Comparison of ENCODE assay signal across 9 cellular contexts in the genomic region with DNA sequence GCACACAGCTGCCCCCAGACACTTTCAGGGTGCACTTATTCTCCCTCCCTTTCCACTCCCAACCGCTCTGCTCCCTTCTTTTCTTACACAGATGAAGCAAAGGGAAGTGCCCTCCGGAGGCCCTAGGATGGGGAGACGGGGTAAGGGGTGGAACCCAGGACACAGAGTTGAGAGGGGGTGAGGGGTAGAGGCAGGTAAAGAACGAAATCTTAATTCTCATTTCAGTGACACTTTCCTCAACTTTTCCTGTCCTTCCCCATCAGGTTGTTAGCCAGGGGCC. TPM values are rescaled to one million over a fixed set of nuclear protein-coding genes. Genes with fewer than 3 reads are reported as not detected.
DNase-seq lines count a peak whose midpoint lies in the region; ATAC-seq and TF ChIP-seq lines count a peak whose summit lies in the region.
"Had no signal": no experiment of that assay in that cellular context is flagged by ENCODE, and none has a peak within 500 bp of the region (broad histone marks: within the 10 kb centered on the region; RNA-seq: fewer than 3 reads in every experiment).

No MANE protein-coding gene starts in this region.

- H3K4me3 Mint-ChIP-seq in natural killer cell treated with Interleukin-12 subunit alpha and Interleukin-12 subunit beta and Interleukin-15 and Interleukin-18, amount 100 ng/mL, for 72 hours = no peak overlapping the region
- H3K4me3 Mint-ChIP-seq in natural killer cell (no peak overlapping the region), endothelial cell (ENCODE audit: unreplicated experiment) (no peak overlapping the region), naive B cell (peak overlapping the region; percentile 75 to 96 (median 92))

- H3K36me3 Mint-ChIP-seq in natural killer cell treated with Interleukin-12 subunit alpha and Interleukin-12 subunit beta and Interleukin-15 and Interleukin-18, amount 100 ng/mL, for 72 hours = peaks cover 8% of the 10 kb centered on the region
- peaks cover 9% of the 10 kb centered on the region for H3K36me3 Mint-ChIP-seq in natural killer cell
- H3K36me3 Mint-ChIP-seq in endothelial cell (ENCODE audit: low read depth, unreplicated experiment) = peaks cover 29% of the 10 kb centered on the region
- H3K36me3 Mint-ChIP-seq in naive B cell = peaks cover 8 to 11% of the 10 kb centered on the region in 2 donors

- H3K4me1 Mint-ChIP-seq in natural killer cell treated with Interleukin-12 subunit alpha and Interleukin-12 subunit beta and Interleukin-15 and Interleukin-18, amount 100 ng/mL, for 72 hours (ENCODE audit: low read depth in 2 of 2) = peaks cover 43 to 45% of the 10 kb centered on the region in 2 donors
- H3K4me1 Mint-ChIP-seq in natural killer cell (peaks cover 13 to 28% of the 10 kb centered on the region in 2 donors), endothelial cell (ENCODE audit: unreplicated experiment) (peaks cover 46% of the 10 kb centered on the region), naive B cell (peaks cover 78 to 95% (median 84%) of the 10 kb centered on the region in 3 donors)

- H3K27me3 ChIP-seq in aorta (ENCODE audit: control insufficient read depth in 1 of 2, insufficient read depth in 2 of 2, low read length in 1 of 2) = no peaks in the 10 kb centered on the region

- 16 to 22% methylated on average over 4 of the region's 4 CpGs for WGBS in aorta, 2 donors

- H3K9me3 Mint-ChIP-seq in natural killer cell treated with Interleukin-12 subunit alpha and Interleukin-12 subunit beta and Interleukin-15 and Interleukin-18, amount 100 ng/mL, for 72 hours = no peaks in the 10 kb centered on the region
- H3K9me3 Mint-ChIP-seq in natural killer cell (no peaks in the 10 kb centered on the region), endothelial cell (ENCODE audit: unreplicated experiment) (no peaks in the 10 kb centered on the region), naive B cell (peaks cover 0 to 2% (median 0%) of the 10 kb centered on the region in 7 donors)

- no peaks in the 10 kb centered on the region for H3K4me1 ChIP-seq in aorta (ENCODE audit: control insufficient read depth in 1 of 2, insufficient read depth in 2 of 2, low read length in 2 of 2)

- ATAC-seq in natural killer cell treated with Interleukin-12 subunit alpha and Interleukin-12 subunit beta and Interleukin-15 and Interleukin-18, amount 100 ng/mL, for 72 hours = no peak
- ATAC-seq in natural killer cell (no peak), naive B cell (ENCODE audit: low read depth in 2 of 2) (no peak), aorta (ENCODE audit: low FRiP score) (no peak), GM21576 (IDR thresholded peaks at IDR 0.05; ENCODE audit: unreplicated experiment) (no peak), GM18868 (IDR thresholded peaks at IDR 0.05; ENCODE audit: unreplicated experiment) (no peak)

- DNase-seq in natural killer cell treated with Interleukin-12 subunit alpha and Interleukin-12 subunit beta and Interleukin-15 and Interleukin-18, amount 100 ng/mL, for 72 hours (ENCODE audit: low spot score) = no peak
- DNase-seq in natural killer cell = no peak
- DNase-seq in endothelial cell (ENCODE audit: low spot score) = no peak
- DNase-seq in naive B cell = no peak
- no peak for DNase-seq in aorta
- no peak for DNase-seq in stimulated activated CD4-positive, alpha-beta T cell treated with anti-CD3 and anti-CD28 coated beads, Interleukin-4, amount 100 ng/mL, for 4 hours
- DNase-seq: activated effector memory CD4-positive, alpha-beta T cell treated with Interleukin-2 at 50 U/mL for 16 hours had no signal

- H3K27me3 Mint-ChIP-seq in natural killer cell treated with Interleukin-12 subunit alpha and Interleukin-12 subunit beta and Interleukin-15 and Interleukin-18, amount 100 ng/mL, for 72 hours = no peaks in the 10 kb centered on the region
- H3K27me3 Mint-ChIP-seq in natural killer cell (ENCODE audit: low read depth in 2 of 2) (peaks cover 0 to 2% of the 10 kb centered on the region in 2 donors), endothelial cell (ENCODE audit: unreplicated experiment) (peaks cover 17% of the 10 kb centered on the region), naive B cell (no peaks in the 10 kb centered on the region)

- peaks cover 3 to 9% of the 10 kb centered on the region in 2 donors for H3K36me3 ChIP-seq in aorta (ENCODE audit: control insufficient read depth in 1 of 2, insufficient read depth in 2 of 2, low read length in 1 of 2)

- TF ChIP-seq CTCF in natural killer cell (IDR thresholded peaks at IDR 0.05) (no peak), endothelial cell (IDR thresholded peaks at IDR 0.05; ENCODE audit: unreplicated experiment) (no peak)

- H3K27ac Mint-ChIP-seq in natural killer cell treated with Interleukin-12 subunit alpha and Interleukin-12 subunit beta and Interleukin-15 and Interleukin-18, amount 100 ng/mL, for 72 hours = peak overlapping the region; percentile 9 to 87
- peak overlapping the region in 1 of 2 donors; percentile 56 for H3K27ac Mint-ChIP-seq in natural killer cell
- H3K27ac Mint-ChIP-seq in endothelial cell (ENCODE audit: unreplicated experiment) = peak overlapping the region; percentile 98
- peak overlapping the region; percentile 96 to 99 (median 99) for H3K27ac Mint-ChIP-seq in naive B cell

- intact Hi-C loops in natural killer cell (cut with micrococcal nuclease) (no loop called here), aorta (cut with DNase I) (loop anchor here in 1 of 2 donors (1.0 to 5.0 kb wide), 2 partner anchors 11 to 70 kb away; no protein-coding TSS in a partner anchor)

- no peak overlapping the region for H3K4me3 ChIP-seq in aorta (ENCODE audit: low read length in 2 of 2)

- peak overlapping the region; percentile 97 to 98 for H3K27ac ChIP-seq in aorta (ENCODE audit: low read depth in 1 of 2, low read length in 2 of 2)

- no peaks in the 10 kb centered on the region for H3K9me3 ChIP-seq in aorta (ENCODE audit: control insufficient read depth, low read length)

RNA-seq across cellular contexts. Expression of gene PLEKHO1, which starts 12.8 kb away (rescaled TPM):
- 10 to 100 TPM; 40.9 to 65.2 TPM for total RNA-seq in natural killer cell treated with Interleukin-12 subunit alpha and Interleukin-12 subunit beta and Interleukin-15 and Interleukin-18, amount 100 ng/mL, for 72 hours
- total RNA-seq in natural killer cell = 10 to 100 TPM; 53.3 to 73.8 (median 64.6) TPM
- total RNA-seq in endothelial cell (ENCODE audit: unreplicated experiment) = 71.6 TPM
- polyA plus RNA-seq in naive B cell (ENCODE audit: low read depth in 6 of 6) = 10 to 100 TPM; 64.9 to 97.5 (median 84.0) TPM
- total RNA-seq in aorta = 100 to 1,000 TPM in 1 of 2 donors, 10 to 100 TPM in 1; 90.6 to 146 TPM
- polyA plus RNA-seq in aorta = 100 to 1,000 TPM in 1 of 2 donors, 10 to 100 TPM in 1; 56.6 to 146 TPM

Comparison
In these comparisons a context has a peak if more than half of its experiments do, and no peak if none do; other contexts are left out.
1. H3K4me3 Mint-ChIP-seq: peak in naive B cell (8 of 8); none in natural killer cell treated with Interleukin-12 subunit alpha and Interleukin-12 subunit beta and Interleukin-15 and Interleukin-18, amount 100 ng/mL, for 72 hours (single experiment), natural killer cell (single experiment) and endothelial cell (single experiment).